Comparison of ENCODE assay signal across 17 cellular contexts in genomic region chr3:150806436-150806835, GRCh38.
"Had no signal": no experiment of that assay in that cellular context is flagged by ENCODE, and none has a peak within 500 bp of the region (broad histone marks: within the 10 kb centered on the region; RNA-seq: fewer than 3 reads in every experiment).

No MANE protein-coding gene starts in this region.

- H3K36me3 Mint-ChIP-seq: activated naive CD4-positive, alpha-beta T cell treated with anti-CD3 and anti-CD28 coated beads, Interleukin-2, amount 10 ng/mL, durations not matched to agents 7 days and 5 days; natural killer cell; stimulated activated memory B cell treated with anti-CD40 and anti-IgM and Interleukin-4, amounts not matched to agents 10 μg/mL and 1 μg/mL and 100 μg/mL, for 72 hours had no signal

- DNase-seq: activated CD4-positive, alpha-beta T cell treated with anti-CD3 and anti-CD28 coated beads, Interleukin-2, amount 50 U/mL, for 48 hours; activated CD4-positive, CD25-positive, alpha-beta regulatory T cell treated with anti-CD3 and anti-CD28 coated beads, Interleukin-2, amount 50 U/mL, for 72 hours; activated naive CD4-positive, alpha-beta T cell treated with anti-CD3 and anti-CD28 coated beads, Interleukin-2, amount 10 ng/mL, durations not matched to agents 7 days and 5 days; dermis blood vessel endothelial cell; erythroblast; heart right ventricle; kidney glomerular epithelial cell; mesenchymal stem cell; natural killer cell; occipital lobe; stimulated activated CD4-positive, alpha-beta T cell treated with anti-CD3 and anti-CD28 coated beads, Interleukin-2, amount 100 ng/mL, for 48 hours; T1000 had no signal

- H3K27me3 ChIP-seq: gastroesophageal sphincter, right atrium auricular region had no signal

- H3K4me3 ChIP-seq: gastroesophageal sphincter, heart right ventricle, right atrium auricular region had no signal

- H3K27me3 Mint-ChIP-seq: activated naive CD4-positive, alpha-beta T cell treated with anti-CD3 and anti-CD28 coated beads, Interleukin-2, amount 10 ng/mL, durations not matched to agents 7 days and 5 days had no signal

- H3K27ac ChIP-seq: gastroesophageal sphincter, heart right ventricle, right atrium auricular region had no signal

- H3K4me1 ChIP-seq: gastroesophageal sphincter, heart right ventricle, right atrium auricular region had no signal

- H3K4me1 Mint-ChIP-seq: activated naive CD4-positive, alpha-beta T cell treated with anti-CD3 and anti-CD28 coated beads, Interleukin-2, amount 10 ng/mL, durations not matched to agents 7 days and 5 days; activated T-helper 17 cell treated with anti-CD3 and anti-CD28 coated beads, Interleukin-2, amount 50 U/mL, for 72 hours; natural killer cell; stimulated activated memory B cell treated with anti-CD40 and anti-IgM and Interleukin-4, amounts not matched to agents 10 μg/mL and 1 μg/mL and 100 μg/mL, for 72 hours had no signal

- H3K36me3 ChIP-seq: gastroesophageal sphincter, heart right ventricle, right atrium auricular region had no signal

- H3K9me3 ChIP-seq: gastroesophageal sphincter, right atrium auricular region had no signal

- H3K9me3 Mint-ChIP-seq: activated naive CD4-positive, alpha-beta T cell treated with anti-CD3 and anti-CD28 coated beads, Interleukin-2, amount 10 ng/mL, durations not matched to agents 7 days and 5 days; activated T-helper 17 cell treated with anti-CD3 and anti-CD28 coated beads, Interleukin-2, amount 50 U/mL, for 72 hours; natural killer cell; stimulated activated memory B cell treated with anti-CD40 and anti-IgM and Interleukin-4, amounts not matched to agents 10 μg/mL and 1 μg/mL and 100 μg/mL, for 72 hours had no signal

- H3K4me3 Mint-ChIP-seq: activated naive CD4-positive, alpha-beta T cell treated with anti-CD3 and anti-CD28 coated beads, Interleukin-2, amount 10 ng/mL, durations not matched to agents 7 days and 5 days; activated T-helper 17 cell treated with anti-CD3 and anti-CD28 coated beads, Interleukin-2, amount 50 U/mL, for 72 hours; natural killer cell; stimulated activated memory B cell treated with anti-CD40 and anti-IgM and Interleukin-4, amounts not matched to agents 10 μg/mL and 1 μg/mL and 100 μg/mL, for 72 hours had no signal

- H3K27ac Mint-ChIP-seq: activated naive CD4-positive, alpha-beta T cell treated with anti-CD3 and anti-CD28 coated beads, Interleukin-2, amount 10 ng/mL, durations not matched to agents 7 days and 5 days; activated T-helper 17 cell treated with anti-CD3 and anti-CD28 coated beads, Interleukin-2, amount 50 U/mL, for 72 hours; natural killer cell; progenitor cell of endocrine pancreas; stimulated activated memory B cell treated with anti-CD40 and anti-IgM and Interleukin-4, amounts not matched to agents 10 μg/mL and 1 μg/mL and 100 μg/mL, for 72 hours had no signal
